In genomic region chr6:12449447-12449846, GRCh38 we compare ENCODE assay signal across 26 cellular contexts.
"Had no signal": no experiment of that assay in that cellular context is flagged by ENCODE, and none has a peak within 500 bp of the region (broad histone marks: within the 10 kb centered on the region; RNA-seq: fewer than 3 reads in every experiment).

No MANE protein-coding gene starts in this region.

- H3K4me1 ChIP-seq: esophagus squamous epithelium, gastrocnemius medialis, heart right ventricle, left lung, lower lobe of right lung had no signal

- ATAC-seq: esophagus mucosa; gastrocnemius medialis; heart right ventricle; left cardiac atrium; left lung; left ventricle myocardium superior; lower lobe of right lung; mucosa of descending colon; naive thymus-derived CD8-positive, alpha-beta T cell had no signal

- FAIRE-seq: islet of Langerhans, keratinocyte had no signal

- H3K4me3 ChIP-seq: coronary artery, dorsolateral prefrontal cortex, esophagus squamous epithelium, gastrocnemius medialis, heart right ventricle, left lung, lower lobe of right lung, mucosa of descending colon had no signal

- H3K36me3 ChIP-seq: esophagus squamous epithelium, gastrocnemius medialis, heart right ventricle, left lung, lower lobe of right lung had no signal

- DNase-seq: dermis blood vessel endothelial cell; dorsolateral prefrontal cortex; effector CD4-positive, alpha-beta T cell; effector memory CD4-positive, alpha-beta T cell; erythroblast; esophagus squamous epithelium; foreskin fibroblast; foreskin melanocyte; gastrocnemius medialis; glutamatergic neuron; head of caudate nucleus; heart right ventricle; hippocampal formation; left cardiac atrium; left lung; left ventricle myocardium superior; lower lobe of right lung; mesenchymal stem cell; mucosa of descending colon; naive B cell; naive thymus-derived CD8-positive, alpha-beta T cell had no signal

- H3K27ac ChIP-seq: coronary artery, dorsolateral prefrontal cortex, epithelial cell of prostate, esophagus squamous epithelium, gastrocnemius medialis, heart right ventricle, left lung, lower lobe of right lung had no signal

- H3K27me3 ChIP-seq: esophagus squamous epithelium, gastrocnemius medialis, heart right ventricle, left lung had no signal

- H3K9me3 ChIP-seq: gastrocnemius medialis had no signal
